Comparison of ENCODE assay signal across 30 cellular contexts in the genomic region with DNA sequence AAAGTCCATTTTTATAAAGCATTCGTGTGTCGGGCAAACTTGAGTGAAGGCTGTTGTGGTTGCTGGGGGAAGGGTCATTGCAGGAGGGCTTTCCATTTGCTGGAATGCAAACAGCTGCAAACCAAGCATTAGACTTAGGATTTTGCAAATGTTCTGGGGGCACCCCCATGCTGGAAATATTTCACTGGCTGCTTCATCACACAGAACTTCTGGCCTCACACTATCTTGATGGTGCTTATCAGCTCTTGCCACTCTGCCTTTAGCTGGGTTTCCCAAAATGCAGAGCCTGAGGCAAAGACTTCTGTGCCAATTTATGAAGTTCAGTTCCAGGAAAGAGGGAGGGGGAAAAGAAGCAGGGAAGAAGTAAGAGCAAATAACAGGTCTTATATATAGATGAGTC. TPM values are rescaled to one million over a fixed set of nuclear protein-coding genes. Genes with fewer than 3 reads are reported as not detected.
"Had no signal": no experiment of that assay in that cellular context is flagged by ENCODE, and none has a peak within 500 bp of the region (broad histone marks: within the 10 kb centered on the region; RNA-seq: fewer than 3 reads in every experiment).

No MANE protein-coding gene starts in this region.

- FAIRE-seq: bronchial epithelial cell, endothelial cell of umbilical vein had no signal

- H3K9ac ChIP-seq: parathyroid adenoma had no signal

- H3K4me3 Mint-ChIP-seq: activated CD8-positive, alpha-beta T cell treated with anti-CD3 and anti-CD28 coated beads, Interleukin-2, amount 10 ng/mL, durations not matched to agents 7 days and 5 days; activated naive CD8-positive, alpha-beta T cell treated with anti-CD3 and anti-CD28 coated beads for 36 hours; activated T-cell treated with anti-CD3 and anti-CD28 coated beads, Interleukin-2, amount 50 U/mL, for 24 hours; effector memory CD8-positive, alpha-beta T cell; memory B cell; naive thymus-derived CD4-positive, alpha-beta T cell; stimulated activated memory B cell treated with anti-CD40 and anti-IgM and Interleukin-4, amounts not matched to agents 10 μg/mL and 1 μg/mL and 100 μg/mL, for 72 hours; T-helper 1 cell treated with Interleukin-12 subunit alpha and Interleukin-12 subunit beta and Interleukin-4 antibody, amounts not matched to agents 30 μg/mL and 1 μg/mL, for 36 hours had no signal

- H3K9me3 Mint-ChIP-seq: activated naive CD8-positive, alpha-beta T cell treated with anti-CD3 and anti-CD28 coated beads for 36 hours; activated T-cell treated with anti-CD3 and anti-CD28 coated beads, Interleukin-2, amount 50 U/mL, for 24 hours; activated T-helper 2 cell treated with anti-CD3 and anti-CD28 coated beads, Interferon-gamma antibody, Interleukin-2, Interleukin-4, amounts not matched to agents 10 μg/mL and 5 μg/mL and 100 μg/mL, durations not matched to agents 14 hours and 24 hours and 36 hours; effector memory CD8-positive, alpha-beta T cell; memory B cell; naive thymus-derived CD4-positive, alpha-beta T cell; stimulated activated memory B cell treated with anti-CD40 and anti-IgM and Interleukin-4, amounts not matched to agents 10 μg/mL and 1 μg/mL and 100 μg/mL, for 72 hours; T-helper 1 cell treated with Interleukin-12 subunit alpha and Interleukin-12 subunit beta and Interleukin-4 antibody, amounts not matched to agents 30 μg/mL and 1 μg/mL, for 36 hours had no signal

- H3K27me3 ChIP-seq: colonic mucosa, esophagus muscularis mucosa, gastroesophageal sphincter, transverse colon, uterus had no signal

- DNase-seq: activated CD4-positive, alpha-beta T cell treated with anti-CD3 and anti-CD28 coated beads for 1 hour; activated CD4-positive, alpha-beta T cell treated with anti-CD3 and anti-CD28 coated beads, Interleukin-2, amount 50 U/mL, for 1 hour; activated CD8-positive, alpha-beta T cell treated with anti-CD3 and anti-CD28 coated beads, Interleukin-2, amount 10 ng/mL, durations not matched to agents 7 days and 5 days; activated naive CD4-positive, alpha-beta T cell treated with Interleukin-2 at 50 U/mL for 16 hours; activated naive CD8-positive, alpha-beta T cell treated with anti-CD3 and anti-CD28 coated beads for 36 hours; activated T-cell treated with anti-CD3 and anti-CD28 coated beads, Interleukin-2, amount 50 U/mL, for 24 hours; amygdala; colonic mucosa; dorsolateral prefrontal cortex; effector memory CD8-positive, alpha-beta T cell; head of caudate nucleus; hypothalamus; mucosa of descending colon; naive thymus-derived CD4-positive, alpha-beta T cell; right cardiac atrium; stimulated activated CD4-positive, alpha-beta T cell treated with anti-CD3 and anti-CD28 coated beads, Interleukin-2, amount 100 ng/mL, for 24 hours; T1000; transverse colon; uterus had no signal

- H3K27ac ChIP-seq: colonic mucosa, dorsolateral prefrontal cortex, esophagus muscularis mucosa, gastroesophageal sphincter, parathyroid adenoma, skin epidermis, transverse colon, uterus had no signal

- H3K27ac Mint-ChIP-seq: activated CD8-positive, alpha-beta T cell treated with anti-CD3 and anti-CD28 coated beads, Interleukin-2, amount 10 ng/mL, durations not matched to agents 7 days and 5 days; activated naive CD8-positive, alpha-beta T cell treated with anti-CD3 and anti-CD28 coated beads for 36 hours; activated T-cell treated with anti-CD3 and anti-CD28 coated beads, Interleukin-2, amount 50 U/mL, for 24 hours; activated T-helper 2 cell treated with anti-CD3 and anti-CD28 coated beads, Interferon-gamma antibody, Interleukin-2, Interleukin-4, amounts not matched to agents 10 μg/mL and 5 μg/mL and 100 μg/mL, durations not matched to agents 14 hours and 24 hours and 36 hours; effector memory CD8-positive, alpha-beta T cell; memory B cell; naive thymus-derived CD4-positive, alpha-beta T cell; stimulated activated memory B cell treated with anti-CD40 and anti-IgM and Interleukin-4, amounts not matched to agents 10 μg/mL and 1 μg/mL and 100 μg/mL, for 72 hours; T-helper 1 cell treated with Interleukin-12 subunit alpha and Interleukin-12 subunit beta and Interleukin-4 antibody, amounts not matched to agents 30 μg/mL and 1 μg/mL, for 36 hours had no signal

- H3K4me1 ChIP-seq: colonic mucosa, parathyroid adenoma, transverse colon, uterus had no signal

- ATAC-seq: activated CD8-positive, alpha-beta T cell treated with anti-CD3 and anti-CD28 coated beads, Interleukin-2, amount 10 ng/mL, durations not matched to agents 7 days and 5 days; effector memory CD8-positive, alpha-beta T cell; gastroesophageal sphincter; mucosa of descending colon; naive thymus-derived CD4-positive, alpha-beta T cell; right cardiac atrium; stimulated activated memory B cell treated with anti-CD40 and anti-IgM and Interleukin-4, amounts not matched to agents 10 μg/mL and 1 μg/mL and 100 μg/mL, for 72 hours had no signal

- H3K36me3 ChIP-seq: colonic mucosa, esophagus muscularis mucosa, gastroesophageal sphincter, transverse colon, uterus had no signal

- H3K36me3 Mint-ChIP-seq: activated naive CD8-positive, alpha-beta T cell treated with anti-CD3 and anti-CD28 coated beads for 36 hours; memory B cell; naive thymus-derived CD4-positive, alpha-beta T cell; stimulated activated memory B cell treated with anti-CD40 and anti-IgM and Interleukin-4, amounts not matched to agents 10 μg/mL and 1 μg/mL and 100 μg/mL, for 72 hours had no signal

- H3K79me2 ChIP-seq: parathyroid adenoma had no signal

- H3K4me3 ChIP-seq: colonic mucosa, dorsolateral prefrontal cortex, esophagus muscularis mucosa, gastroesophageal sphincter, mucosa of descending colon, skin epidermis, transverse colon, uterus had no signal

- H3K4me1 Mint-ChIP-seq: activated naive CD8-positive, alpha-beta T cell treated with anti-CD3 and anti-CD28 coated beads for 36 hours; memory B cell; naive thymus-derived CD4-positive, alpha-beta T cell; stimulated activated memory B cell treated with anti-CD40 and anti-IgM and Interleukin-4, amounts not matched to agents 10 μg/mL and 1 μg/mL and 100 μg/mL, for 72 hours had no signal

RNA-seq across cellular contexts. Expression of a gene that starts 8.6 kb away (rescaled TPM):
- total RNA-seq: activated T-helper 2 cell treated with anti-CD3 and anti-CD28 coated beads, Interferon-gamma antibody, Interleukin-2, Interleukin-4, amounts not matched to agents 10 μg/mL and 5 μg/mL and 100 μg/mL, durations not matched to agents 14 hours and 24 hours and 36 hours; endothelial cell of umbilical vein; pulmonary artery endothelial cell had no signal
- polyA plus RNA-seq: endothelial cell of umbilical vein; naive thymus-derived CD4-positive, alpha-beta T cell had no signal
